In genomic region chr12:79406993-79407392, GRCh38 we compare ENCODE assay signal across 28 cellular contexts.
"Had no signal": no experiment of that assay in that cellular context is flagged by ENCODE, and none has a peak within 500 bp of the region (broad histone marks: within the 10 kb centered on the region; RNA-seq: fewer than 3 reads in every experiment).

No MANE protein-coding gene starts in this region.

- H3K27me3 ChIP-seq: body of pancreas, esophagus muscularis mucosa had no signal

- H3K36me3 Mint-ChIP-seq: activated naive CD8-positive, alpha-beta T cell had no signal

- H3K36me3 ChIP-seq: esophagus muscularis mucosa, WERI-Rb-1 had no signal

- H3K4me3 Mint-ChIP-seq: activated B cell treated with CpG ODN at 0.5 μM for 24 hours; activated CD4-positive, alpha-beta memory T cell treated with anti-CD3 and anti-CD28 coated beads, Interleukin-2, amount 10 ng/mL, durations not matched to agents 7 days and 5 days; activated naive CD8-positive, alpha-beta T cell; activated T-cell treated with anti-CD3 and anti-CD28 coated beads, Interleukin-2, amount 50 U/mL, for 24 hours; activated T-cell treated with anti-CD3 and anti-CD28 coated beads, Interleukin-2, amount 50 U/mL, for 72 hours; activated T-helper 17 cell treated with anti-CD3 and anti-CD28 coated beads, Interleukin-2, amount 50 U/mL, for 72 hours; effector memory CD8-positive, alpha-beta T cell; T-helper 1 cell treated with Interleukin-12 subunit alpha and Interleukin-12 subunit beta and Interleukin-4 antibody, amounts not matched to agents 30 μg/mL and 1 μg/mL, for 36 hours had no signal

- H3K27me3 Mint-ChIP-seq: activated CD4-positive, alpha-beta memory T cell treated with anti-CD3 and anti-CD28 coated beads, Interleukin-2, amount 10 ng/mL, durations not matched to agents 7 days and 5 days; activated naive CD8-positive, alpha-beta T cell; activated T-cell treated with anti-CD3 and anti-CD28 coated beads, Interleukin-2, amount 50 U/mL, for 24 hours; activated T-helper 17 cell treated with anti-CD3 and anti-CD28 coated beads, Interleukin-2, amount 50 U/mL, for 72 hours; effector memory CD8-positive, alpha-beta T cell had no signal

- DNase-seq: activated B cell treated with CpG ODN at 0.5 μM for 24 hours; activated CD4-positive, alpha-beta memory T cell treated with anti-CD3 and anti-CD28 coated beads, Interleukin-2, amount 10 ng/mL, durations not matched to agents 7 days and 5 days; activated CD4-positive, alpha-beta T cell treated with anti-CD3 and anti-CD28 coated beads for 48 hours; activated CD8-positive, alpha-beta memory T cell treated with anti-CD3 and anti-CD28 coated beads, Interleukin-2, amount 50 U/mL, for 48 hours; activated effector memory CD4-positive, alpha-beta T cell treated with Interleukin-2 at 50 U/mL for 16 hours; activated gamma-delta T cell treated with Interleukin-2 at 50 U/mL for 16 hours; activated naive CD4-positive, alpha-beta T cell treated with anti-CD3 and anti-CD28 coated beads, Interleukin-2, amount 50 U/mL, for 16 hours; activated naive CD4-positive, alpha-beta T cell treated with Interleukin-2 at 50 U/mL for 16 hours; activated T-cell treated with anti-CD3 and anti-CD28 coated beads for 4 hours; activated T-cell treated with anti-CD3 and anti-CD28 coated beads, Interleukin-2, amount 50 U/mL, for 24 hours; activated T-cell treated with anti-CD3 and anti-CD28 coated beads, Interleukin-2, amount 50 U/mL, for 72 hours; amniotic stem cell; anterior cingulate cortex; body of pancreas; caudate nucleus; cortex of kidney; dermis blood vessel endothelial cell; effector CD4-positive, alpha-beta T cell; effector memory CD8-positive, alpha-beta T cell; erythroblast; head of caudate nucleus; hippocampal formation; T1000; WERI-Rb-1 had no signal

- H3K4me1 Mint-ChIP-seq: activated B cell treated with CpG ODN at 0.5 μM for 24 hours; activated CD4-positive, alpha-beta memory T cell treated with anti-CD3 and anti-CD28 coated beads, Interleukin-2, amount 10 ng/mL, durations not matched to agents 7 days and 5 days; activated T-helper 17 cell treated with anti-CD3 and anti-CD28 coated beads, Interleukin-2, amount 50 U/mL, for 72 hours had no signal

- H3K9me3 Mint-ChIP-seq: activated B cell treated with CpG ODN at 0.5 μM for 24 hours; activated CD4-positive, alpha-beta memory T cell treated with anti-CD3 and anti-CD28 coated beads, Interleukin-2, amount 10 ng/mL, durations not matched to agents 7 days and 5 days; activated T-cell treated with anti-CD3 and anti-CD28 coated beads, Interleukin-2, amount 50 U/mL, for 24 hours; activated T-cell treated with anti-CD3 and anti-CD28 coated beads, Interleukin-2, amount 50 U/mL, for 72 hours; activated T-helper 17 cell treated with anti-CD3 and anti-CD28 coated beads, Interleukin-2, amount 50 U/mL, for 72 hours; T-helper 1 cell treated with Interleukin-12 subunit alpha and Interleukin-12 subunit beta and Interleukin-4 antibody, amounts not matched to agents 30 μg/mL and 1 μg/mL, for 36 hours had no signal

- H3K27ac Mint-ChIP-seq: activated B cell treated with CpG ODN at 0.5 μM for 24 hours; activated CD4-positive, alpha-beta memory T cell treated with anti-CD3 and anti-CD28 coated beads, Interleukin-2, amount 10 ng/mL, durations not matched to agents 7 days and 5 days; activated naive CD8-positive, alpha-beta T cell; activated T-cell treated with anti-CD3 and anti-CD28 coated beads, Interleukin-2, amount 50 U/mL, for 24 hours; activated T-cell treated with anti-CD3 and anti-CD28 coated beads, Interleukin-2, amount 50 U/mL, for 72 hours; activated T-helper 17 cell treated with anti-CD3 and anti-CD28 coated beads, Interleukin-2, amount 50 U/mL, for 72 hours; effector memory CD8-positive, alpha-beta T cell; T-helper 1 cell treated with Interleukin-12 subunit alpha and Interleukin-12 subunit beta and Interleukin-4 antibody, amounts not matched to agents 30 μg/mL and 1 μg/mL, for 36 hours had no signal

- H3K9me3 ChIP-seq: body of pancreas, esophagus muscularis mucosa had no signal

- H3K27ac ChIP-seq: body of pancreas, esophagus muscularis mucosa, WERI-Rb-1 had no signal

- H3K4me3 ChIP-seq: body of pancreas, esophagus muscularis mucosa had no signal
